Comparison of ENCODE assay signal across 1 cellular context in genomic region chr15:49169880-49170597, GRCh38.
TF ChIP-seq lines count a peak whose summit lies in the region.

Gene GALK2, plus strand, starts transcription at chr15:49170247. Its CDS starts 76 bp downstream, at chr15:49170323.

TF ChIP-seq in HepG2, 621 proteins besides CTCF, POLR2A, EP300 and RAD21 (continued from another document):
- TF ChIP-seq ZMYM4 (CRISPR knock-in tag; IDR thresholded peaks at IDR 0.05) (peak; percentile 85), ZNF33A (CRISPR knock-in tag; IDR thresholded peaks at IDR 0.05; ENCODE audit: borderline replicate concordance) (no peak), TOPORS (CRISPR knock-in tag; IDR thresholded peaks at IDR 0.05) (no peak), ZNF740 (CRISPR knock-in tag; IDR thresholded peaks at IDR 0.05) (no peak), TARDBP (CRISPR knock-in tag; IDR thresholded peaks at IDR 0.05) (no peak), ZNF576 (CRISPR knock-in tag; IDR thresholded peaks at IDR 0.05) (no peak), ZNF792 (CRISPR knock-in tag; IDR thresholded peaks at IDR 0.05) (peak; percentile 86; the same call in 1 of the 2 replicates), MBD4 (IDR thresholded peaks at IDR 0.05; ENCODE audit: borderline replicate concordance, low read length) (no peak), FOXK2 (IDR thresholded peaks at IDR 0.05) (0 out of 2 replicates have a peak, but pooled peaks have one; percentile 18), ZNF326 (CRISPR knock-in tag; IDR thresholded peaks at IDR 0.05; ENCODE audit: borderline replicate concordance) (no peak), HIC2 (CRISPR knock-in tag; IDR thresholded peaks at IDR 0.05; ENCODE audit: low read depth) (no peak), GMEB1 (CRISPR knock-in tag; IDR thresholded peaks at IDR 0.05; ENCODE audit: borderline replicate concordance) (no peak), HIVEP1 (CRISPR knock-in tag; IDR thresholded peaks at IDR 0.05) (peak; percentile 81), GLI4 (CRISPR knock-in tag; IDR thresholded peaks at IDR 0.05; ENCODE audit: borderline replicate concordance) (no peak), ZNF773 (CRISPR knock-in tag; IDR thresholded peaks at IDR 0.05; ENCODE audit: borderline replicate concordance) (no peak), TBX3 (IDR thresholded peaks at IDR 0.05; ENCODE audit: borderline replicate concordance) (no peak), ZNF256 (CRISPR knock-in tag; conservative IDR thresholded peaks at IDR 0.05) (no peak), ARHGAP35 (CRISPR knock-in tag; IDR thresholded peaks at IDR 0.05; ENCODE audit: borderline replicate concordance) (peak; percentile 25; the same call in 1 of the 2 replicates), ZBTB7B (CRISPR knock-in tag; IDR thresholded peaks at IDR 0.05) (no peak), ETV6 (CRISPR knock-in tag; conservative IDR thresholded peaks at IDR 0.05) (no peak), SRSF9 (IDR thresholded peaks at IDR 0.05; ENCODE audit: borderline replicate concordance, insufficient read depth, low read depth, low read length, poor library complexity, severe bottlenecking) (no peak), REXO4 (CRISPR knock-in tag; IDR thresholded peaks at IDR 0.05; ENCODE audit: borderline replicate concordance) (no peak), MXI1 (IDR thresholded peaks at IDR 0.05; ENCODE audit: borderline replicate concordance, low read depth, low read length) (peak; percentile 61; the same call in 1 of the 3 replicates), IKZF1 (IDR thresholded peaks at IDR 0.05) (no peak), TBL1XR1 (IDR thresholded peaks at IDR 0.05; ENCODE audit: borderline replicate concordance, low read length, partially characterized antibody) (no peak), ZNF343 (CRISPR knock-in tag; IDR thresholded peaks at IDR 0.05) (no peak; the same call in 1 of the 2 replicates), SATB2 (CRISPR knock-in tag; IDR thresholded peaks at IDR 0.05) (no peak), JDP2 (CRISPR knock-in tag; IDR thresholded peaks at IDR 0.05; ENCODE audit: borderline replicate concordance) (no peak), DZIP1 (CRISPR knock-in tag; IDR thresholded peaks at IDR 0.05) (no peak), MED1 (CRISPR knock-in tag; IDR thresholded peaks at IDR 0.05) (0 out of 2 replicates have a peak, but pooled peaks have one; percentile 43), ZNF263 (CRISPR knock-in tag; IDR thresholded peaks at IDR 0.05) (peak; percentile 63; the same call in 1 of the 2 replicates), ZFP36 (IDR thresholded peaks at IDR 0.05; ENCODE audit: borderline replicate concordance, low read depth, low read length, partially characterized antibody) (no peak), MIER3 (CRISPR knock-in tag; IDR thresholded peaks at IDR 0.05; ENCODE audit: borderline replicate concordance) (no peak), ZNF501 (CRISPR knock-in tag; IDR thresholded peaks at IDR 0.05) (peak; percentile 65), ZSCAN9 (CRISPR knock-in tag; IDR thresholded peaks at IDR 0.05; ENCODE audit: borderline replicate concordance) (peak; percentile 87), KLF12 (CRISPR knock-in tag; IDR thresholded peaks at IDR 0.05; ENCODE audit: borderline replicate concordance) (no peak), ZNF574 (CRISPR knock-in tag; IDR thresholded peaks at IDR 0.05) (peak; percentile 64), JUNB (CRISPR knock-in tag; IDR thresholded peaks at IDR 0.05; ENCODE audit: borderline replicate concordance) (no peak)
